1 cellular context compared by ENCODE assay signal in the genomic region with DNA sequence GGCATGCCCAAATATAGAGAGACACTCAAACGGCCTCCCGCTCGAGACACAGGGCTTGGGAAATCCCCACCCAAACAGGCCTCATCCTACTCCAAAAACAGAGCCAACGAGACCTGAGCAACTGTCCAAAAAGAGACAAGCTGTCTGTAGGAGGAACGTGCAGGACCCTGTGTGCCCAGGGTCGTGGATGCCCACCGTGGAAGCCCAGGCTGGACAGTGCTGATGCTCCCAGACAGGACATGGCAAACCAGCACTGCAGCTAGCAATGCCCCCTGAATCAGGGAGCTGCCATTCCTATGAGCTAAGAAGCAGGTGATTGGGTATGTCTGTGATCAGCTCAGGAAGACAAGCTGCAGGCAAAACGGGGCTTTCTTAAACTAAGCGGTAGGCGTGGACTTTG.
TF ChIP-seq lines count a peak whose summit lies in the region.

No MANE protein-coding gene starts in this region.

TF ChIP-seq in WTC11, 78 proteins besides CTCF, POLR2A, EP300 and RAD21 (continued from another document):
- TF ChIP-seq ZSCAN18 (CRISPR knock-in tag; IDR thresholded peaks at IDR 0.05) (no peak), JUN (CRISPR knock-in tag; IDR thresholded peaks at IDR 0.05) (no peak), TP53 (CRISPR knock-in tag; IDR thresholded peaks at IDR 0.05) (no peak), TEAD4 (CRISPR knock-in tag; IDR thresholded peaks at IDR 0.05) (no peak), IRF2 (CRISPR knock-in tag; IDR thresholded peaks at IDR 0.05; ENCODE audit: borderline replicate concordance, low read depth) (no peak), ZBTB21 (CRISPR knock-in tag; IDR thresholded peaks at IDR 0.05; ENCODE audit: borderline replicate concordance) (no peak), ZNF317 (CRISPR knock-in tag; IDR thresholded peaks at IDR 0.05; ENCODE audit: borderline replicate concordance, low read depth) (no peak), NR3C1 (CRISPR knock-in tag; conservative IDR thresholded peaks at IDR 0.05; ENCODE audit: low read depth) (no peak), STAT6 (CRISPR knock-in tag; conservative IDR thresholded peaks at IDR 0.05; ENCODE audit: low read depth) (no peak), SMAD3 (CRISPR knock-in tag; IDR thresholded peaks at IDR 0.05; ENCODE audit: borderline replicate concordance) (no peak), ESRRA (CRISPR knock-in tag; IDR thresholded peaks at IDR 0.05; ENCODE audit: borderline replicate concordance) (no peak), CDX4 (CRISPR knock-in tag; IDR thresholded peaks at IDR 0.05; ENCODE audit: borderline replicate concordance) (no peak)
- TF ChIP-seq, protein P1, sequence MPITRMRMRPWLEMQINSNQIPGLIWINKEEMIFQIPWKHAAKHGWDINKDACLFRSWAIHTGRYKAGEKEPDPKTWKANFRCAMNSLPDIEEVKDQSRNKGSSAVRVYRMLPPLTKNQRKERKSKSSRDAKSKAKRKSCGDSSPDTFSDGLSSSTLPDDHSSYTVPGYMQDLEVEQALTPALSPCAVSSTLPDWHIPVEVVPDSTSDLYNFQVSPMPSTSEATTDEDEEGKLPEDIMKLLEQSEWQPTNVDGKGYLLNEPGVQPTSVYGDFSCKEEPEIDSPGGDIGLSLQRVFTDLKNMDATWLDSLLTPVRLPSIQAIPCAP (CRISPR knock-in tag; IDR thresholded peaks at IDR 0.05) = no peak
